ENCODE assay signal across 10 cellular contexts in genomic region chr19:6272411-6272791, GRCh38. TPM values are rescaled to one million over a fixed set of nuclear protein-coding genes. Genes with fewer than 3 reads are reported as not detected.
DNase-seq lines count a peak whose midpoint lies in the region; ATAC-seq and TF ChIP-seq lines count a peak whose summit lies in the region.
"Had no signal": no experiment of that assay in that cellular context is flagged by ENCODE, and none has a peak within 500 bp of the region (broad histone marks: within the 10 kb centered on the region; RNA-seq: fewer than 3 reads in every experiment).

No MANE protein-coding gene starts in this region.

- TF ChIP-seq POLR2A in right lobe of liver (IDR thresholded peaks at IDR 0.05), result no peak

- 0% methylated on average over 1 of the region's 11 CpGs for WGBS in right lobe of liver (ENCODE audit: insufficient coverage, low coverage, low lambda C conversion rate, missing lambda C conversion rate)

- peaks cover 78% of the 10 kb centered on the region for H3K4me1 Mint-ChIP-seq in chondrocyte (ENCODE audit: low read depth)

- peak overlapping the region; percentile 77 to 80 (median 78) for H3K27ac ChIP-seq in right lobe of liver
- H3K27ac ChIP-seq in subcutaneous abdominal adipose tissue (ENCODE audit: low read depth, low read length), result peak overlapping the region; percentile 88
- H3K27ac ChIP-seq: KMS-11 had no signal

- peak overlapping the region; percentile 59 for H3K4me3 Mint-ChIP-seq in chondrocyte (ENCODE audit: unreplicated experiment)

- H3K9me3 Mint-ChIP-seq in chondrocyte (ENCODE audit: low read depth), result no peaks in the 10 kb centered on the region

- no peaks in the 10 kb centered on the region for H3K9me3 ChIP-seq in right lobe of liver
- no peaks in the 10 kb centered on the region for H3K9me3 ChIP-seq in subcutaneous abdominal adipose tissue (ENCODE audit: control insufficient read depth in 5 of 5, low read length in 5 of 5)
- H3K9me3 ChIP-seq in MG63, result no peaks in the 10 kb centered on the region

- peaks cover 13% of the 10 kb centered on the region for H3K36me3 Mint-ChIP-seq in chondrocyte (ENCODE audit: low read depth)

- ATAC-seq in right lobe of liver, result no peak
- ATAC-seq in GM18520 (IDR thresholded peaks at IDR 0.05; ENCODE audit: unreplicated experiment), result no peak

- H3K36me3 ChIP-seq in right lobe of liver (no peaks in the 10 kb centered on the region), subcutaneous abdominal adipose tissue (ENCODE audit: control insufficient read depth in 5 of 5, insufficient read depth in 5 of 5, low read length in 5 of 5) (peaks cover 0 to 34% (median 29%) of the 10 kb centered on the region in 5 donors), MG63 (no peaks in the 10 kb centered on the region; the same call in none of the 2 replicates)

- peak overlapping the region in 4 of 5 donors; percentile 53 to 73 (median 58) for H3K9ac ChIP-seq in subcutaneous abdominal adipose tissue (ENCODE audit: low read length in 5 of 5)
- H3K9ac ChIP-seq: KMS-11 had no signal

- H3K4me3 ChIP-seq in LNCaP clone FGC (ENCODE audit: low read depth, low read length) (peak overlapping the region; percentile 49), right lobe of liver (peak overlapping the region in 1 of 3 donors; percentile 7), subcutaneous abdominal adipose tissue (ENCODE audit: low read depth in 1 of 5, low read length in 5 of 5) (peak overlapping the region in 4 of 5 donors; percentile 37 to 49 (median 41)), MG63 (no peak overlapping the region)

- no peaks in the 10 kb centered on the region for H3K27me3 Mint-ChIP-seq in chondrocyte (ENCODE audit: low read depth)

- intact Hi-C loops in right lobe of liver (cut with DNase I), result no loop called here

- H3K27ac Mint-ChIP-seq in chondrocyte (ENCODE audit: unreplicated experiment), result peak overlapping the region; percentile 99

- H3K4me1 ChIP-seq in right lobe of liver (peaks cover 0 to 94% (median 48%) of the 10 kb centered on the region in 4 donors), subcutaneous abdominal adipose tissue (ENCODE audit: control insufficient read depth in 5 of 5, insufficient read depth in 5 of 5, low read length in 5 of 5) (peaks cover 15 to 70% (median 68%) of the 10 kb centered on the region in 5 donors)

- DNase-seq in LNCaP clone FGC (ENCODE audit: low read depth) (no peak), chondrocyte (ENCODE audit: low spot score) (no peak), right lobe of liver (no peak), MG63 (no peak), GM19238 (ENCODE audit: insufficient read length, low spot score) (no peak), islet precursor cell (no peak)
- DNase-seq: activated T-cell treated with anti-CD3 and anti-CD28 coated beads, Interleukin-2, amount 50 U/mL, for 48 hours had no signal

- TF ChIP-seq CTCF in LNCaP clone FGC (IDR thresholded peaks at IDR 0.05; ENCODE audit: control insufficient read depth, extremely low read depth, insufficient read depth), result no peak
- no peak for TF ChIP-seq CTCF in chondrocyte (IDR thresholded peaks at IDR 0.05)
- no peak for TF ChIP-seq CTCF in right lobe of liver (IDR thresholded peaks at IDR 0.05)

- H3K27me3 ChIP-seq in right lobe of liver, result no peaks in the 10 kb centered on the region
- no peaks in the 10 kb centered on the region for H3K27me3 ChIP-seq in subcutaneous abdominal adipose tissue (ENCODE audit: control insufficient read depth in 5 of 5, insufficient read depth in 4 of 5, low read length in 5 of 5)
- H3K27me3 ChIP-seq in MG63, result no peaks in the 10 kb centered on the region

RNA-seq across cellular contexts. Expression of gene MLLT1, which starts 7.4 kb away (rescaled TPM):
- total RNA-seq in chondrocyte (57.7 to 61.2 TPM (median 60.9 TPM) in 3 replicates), right lobe of liver (10 to 100 TPM; 11.3 to 24.3 (median 15.3) TPM)
- 3.0 and 6.5 TPM in 2 replicates for total RNA-seq in MG63 (2014; rRNA removed; shearing (Covaris generic); ENCODE audit: low replicate concordance)
